Comparison of ENCODE assay signal across 8 cellular contexts in genomic region chr18:13530879-13531387, GRCh38.
DNase-seq lines count a peak whose midpoint lies in the region; TF ChIP-seq lines count a peak whose summit lies in the region.

No MANE protein-coding gene starts in this region.

- in situ Hi-C loops in brain microvascular endothelial cell (cut with HindIII; ENCODE audit: low pct_ligation_motif_present, low sequenced_read_pairs): no loop called here

- H3K27me3 ChIP-seq in brain microvascular endothelial cell (replicated peaks) (no peaks in the 10 kb centered on the region), subcutaneous abdominal adipose tissue (ENCODE audit: control insufficient read depth in 5 of 5, insufficient read depth in 4 of 5, low read length in 5 of 5) (no peaks in the 10 kb centered on the region)

- TF ChIP-seq CTCF in brain microvascular endothelial cell (IDR thresholded peaks at IDR 0.05; ENCODE audit: low read depth, low read length, missing control alignments): peak; percentile 65

- DNase-seq in NCI-H510A treated with DMSO at 0.1 percent for 48 hours (lab: John Stamatoyannopoulos, UW): peak; percentile 20
- DNase-seq in NCI-H510A (lab: John Stamatoyannopoulos, UW): no peak
- peak; percentile 59 for DNase-seq in MV-4-11 (lab: John Stamatoyannopoulos, UW)
- peak; percentile 25 for DNase-seq in brain microvascular endothelial cell
- DNase-seq in kidney glomerular epithelial cell (lab: John Stamatoyannopoulos, UW): peak; percentile 33
- DNase-seq in DMS153 treated with DMSO at 0.1 percent for 48 hours (lab: John Stamatoyannopoulos, UW; ENCODE audit: unreplicated experiment): no peak
- no peak for DNase-seq in central memory CD4-positive, alpha-beta T cell

- H3K36me3 ChIP-seq in brain microvascular endothelial cell (replicated peaks) (no peaks in the 10 kb centered on the region), subcutaneous abdominal adipose tissue (ENCODE audit: control insufficient read depth in 5 of 5, insufficient read depth in 5 of 5, low read length in 5 of 5) (peaks cover 0 to 3% (median 0%) of the 10 kb centered on the region in 5 donors)

- no peaks in the 10 kb centered on the region for H3K9me3 ChIP-seq in subcutaneous abdominal adipose tissue (ENCODE audit: control insufficient read depth in 5 of 5, low read length in 5 of 5)

- H3K4me3 ChIP-seq in brain microvascular endothelial cell (ENCODE audit: low read depth, low read length): no peak overlapping the region
- no peak overlapping the region for H3K4me3 ChIP-seq in subcutaneous abdominal adipose tissue (ENCODE audit: low read depth in 1 of 5, low read length in 5 of 5)

- no peak overlapping the region for H3K27ac ChIP-seq in brain microvascular endothelial cell
- H3K27ac ChIP-seq in subcutaneous abdominal adipose tissue (ENCODE audit: low read depth, low read length): peak overlapping the region; percentile 34

- H3K4me1 ChIP-seq in subcutaneous abdominal adipose tissue (ENCODE audit: control insufficient read depth in 5 of 5, insufficient read depth in 5 of 5, low read length in 5 of 5): peaks cover 0 to 17% (median 12%) of the 10 kb centered on the region in 5 donors

- H3K9ac ChIP-seq in subcutaneous abdominal adipose tissue (ENCODE audit: low read length in 5 of 5): no peak overlapping the region

Comparison
In these comparisons a context has a peak if more than half of its experiments do, and no peak if none do; other contexts are left out.
1. DNase-seq: peak in NCI-H510A treated with DMSO at 0.1 percent for 48 hours (single experiment), MV-4-11 (single experiment), brain microvascular endothelial cell (single experiment) and kidney glomerular epithelial cell (single experiment); none in NCI-H510A (single experiment), DMS153 treated with DMSO at 0.1 percent for 48 hours (single experiment) and central memory CD4-positive, alpha-beta T cell (single experiment).